Comparison of ENCODE assay signal across 15 cellular contexts in the genomic region with DNA sequence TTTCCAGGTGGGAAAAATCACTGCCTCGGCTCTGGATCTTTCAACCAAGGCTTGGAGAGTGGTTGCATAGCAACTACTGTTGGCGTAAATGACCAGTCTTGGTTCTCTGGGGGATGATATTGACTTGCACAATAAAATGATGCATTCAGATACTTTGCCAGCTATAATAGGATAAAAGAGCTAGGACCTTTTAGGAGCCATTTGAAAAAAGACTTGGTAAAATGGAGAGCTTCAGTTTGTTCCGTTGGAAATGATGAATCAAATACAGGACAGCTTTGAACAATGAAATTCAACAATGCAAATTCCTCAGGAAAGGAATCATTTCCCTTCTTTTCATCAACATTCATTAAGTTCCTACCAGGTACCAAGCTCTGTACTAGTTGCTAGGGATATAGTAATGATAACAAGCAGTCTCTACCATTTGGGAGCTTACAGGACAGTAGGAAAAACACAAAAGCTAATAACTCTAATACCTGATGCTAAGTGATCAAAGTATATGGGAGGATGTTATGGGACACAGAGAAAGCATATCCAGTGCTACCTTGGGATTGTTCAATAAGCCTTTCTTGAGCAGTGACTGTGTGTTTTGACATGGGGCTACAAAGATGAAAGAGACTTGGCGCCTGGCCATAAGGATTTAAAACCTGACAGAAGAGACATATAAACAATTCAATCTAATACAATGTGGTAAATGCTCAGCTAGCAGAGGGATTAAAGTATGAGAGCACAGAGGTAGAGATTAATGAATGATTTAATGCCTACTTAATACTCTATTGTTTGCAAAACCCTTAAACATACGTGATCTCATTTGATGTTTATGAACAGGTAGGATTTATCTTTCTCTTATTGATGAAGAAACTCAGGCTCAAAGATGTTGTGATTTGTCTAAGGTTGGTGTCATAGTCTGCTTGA.
DNase-seq lines count a peak whose midpoint lies in the region; ATAC-seq, FAIRE-seq and TF ChIP-seq lines count a peak whose summit lies in the region.
"Had no signal": no experiment of that assay in that cellular context is flagged by ENCODE, and none has a peak within 500 bp of the region (broad histone marks: within the 10 kb centered on the region; RNA-seq: fewer than 3 reads in every experiment).

No MANE protein-coding gene starts in this region.

- no peak for TF ChIP-seq EP300 in GM12878 (IDR thresholded peaks at IDR 0.05; ENCODE audit: borderline replicate concordance in 1 of 2, control insufficient read depth in 1 of 2, low read depth in 2 of 2, low read length in 2 of 2)

- H4K20me1 ChIP-seq in GM12878 (ENCODE audit: control insufficient read depth, insufficient read depth), result no peaks in the 10 kb centered on the region

- no peaks in the 10 kb centered on the region for H3K9me3 ChIP-seq in GM12878 (replicated peaks; ENCODE audit: control insufficient read depth, insufficient read depth, low read length)
- H3K9me3 ChIP-seq: gastrocnemius medialis, prostate gland, thyroid gland had no signal

- no TSS peak for BruUV-seq in GM12878 (replicated peaks; lab: Mats Ljungman, UMichigan)

- no peak overlapping the region for H2AFZ ChIP-seq in GM12878 (ENCODE audit: control insufficient read depth, low read depth, low read length)

- no peaks in the 10 kb centered on the region for H3K27me3 ChIP-seq in GM12878 (replicated peaks in 1 of 2; ENCODE audit: control insufficient read depth in 2 of 2, insufficient read depth in 2 of 2, low read length in 1 of 2)
- H3K27me3 ChIP-seq: gastrocnemius medialis, thyroid gland had no signal

- POLR2A ChIA-PET in GM12878 (lab: Charles Lee), result interaction anchor here (0.5 to 0.6 kb wide), 2 partner anchors 25 to 59 kb away, joined by 3 to 6 read pairs; no protein-coding TSS in a partner anchor

- 77% methylated on average over 5 of the region's 5 CpGs for WGBS in GM12878 (ENCODE audit: insufficient coverage, insufficient replicate concordance, low lambda C conversion rate, missing lambda C conversion rate)

- CTCF ChIA-PET in GM12878 (lab: Yijun Ruan, JAX), result interaction anchor here (1.5 kb wide), 1 partner anchor 378 kb away, joined by 3 read pairs; no protein-coding TSS in a partner anchor

- SMC1A ChIA-PET in GM12878 (lab: Charles Lee; ENCODE audit: uncharacterized antibody, unreplicated experiment), result interaction anchor here (0.9 to 1.0 kb wide), 2 partner anchors 11 to 60 kb away, joined by 3 read pairs; no protein-coding TSS in a partner anchor

- no peak for TF ChIP-seq RAD21 in GM12878 (IDR thresholded peaks at IDR 0.05; ENCODE audit: insufficient read depth, low read depth, low read length)

- H3K36me3 Mint-ChIP-seq in natural killer cell, result peaks cover 14% of the 10 kb centered on the region
- no peaks in the 10 kb centered on the region for H3K36me3 Mint-ChIP-seq in natural killer cell treated with Interleukin-12 subunit alpha and Interleukin-12 subunit beta and Interleukin-15 and Interleukin-18, amount 100 ng/mL, for 72 hours

- no peak for TF ChIP-seq POLR2A in GM12878 (IDR thresholded peaks at IDR 0.05; ENCODE audit: low read depth, low read length)

- FAIRE-seq in GM12878 (lab: Jason Lieb, UNC), result peak; percentile 23

- no peaks in the 10 kb centered on the region for H3K79me2 ChIP-seq in GM12878 (ENCODE audit: control insufficient read depth, insufficient read depth, low read length)

- no peak overlapping the region for H3K27ac ChIP-seq in GM12878 (ENCODE audit: control insufficient read depth, insufficient read depth)
- H3K27ac ChIP-seq: gastrocnemius medialis, prostate gland, thyroid gland had no signal

- H3K27me3 Mint-ChIP-seq in natural killer cell (ENCODE audit: low read depth in 2 of 2), result no peaks in the 10 kb centered on the region
- no peaks in the 10 kb centered on the region for H3K27me3 Mint-ChIP-seq in natural killer cell treated with Interleukin-12 subunit alpha and Interleukin-12 subunit beta and Interleukin-15 and Interleukin-18, amount 100 ng/mL, for 72 hours
- H3K27me3 Mint-ChIP-seq: activated CD4-positive, alpha-beta T cell treated with anti-CD3 and anti-CD28 coated beads for 36 hours had no signal

- intact Hi-C loops in natural killer cell (cut with micrococcal nuclease), result no loop called here
- intact Hi-C loops in GM12878 (cut with micrococcal nuclease; ENCODE audit: unreplicated experiment), result no loop called here
- intact Hi-C loops in posterior cingulate gyrus (cut with DNase I), result no loop called here

- H3K4me1 Mint-ChIP-seq in natural killer cell, result peaks cover 58 to 65% of the 10 kb centered on the region in 2 donors
- H3K4me1 Mint-ChIP-seq in natural killer cell treated with Interleukin-12 subunit alpha and Interleukin-12 subunit beta and Interleukin-15 and Interleukin-18, amount 100 ng/mL, for 72 hours (ENCODE audit: low read depth in 2 of 2), result peaks cover 35 to 43% of the 10 kb centered on the region in 2 donors

- H3K4me3 ChIP-seq in GM12878, result no peak overlapping the region; the same call in 1 of the 2 replicates
- H3K4me3 ChIP-seq: gastrocnemius medialis, prostate gland, thyroid gland had no signal

- H3K4me3 Mint-ChIP-seq in natural killer cell, result no peak overlapping the region
- H3K4me3 Mint-ChIP-seq in natural killer cell treated with Interleukin-12 subunit alpha and Interleukin-12 subunit beta and Interleukin-15 and Interleukin-18, amount 100 ng/mL, for 72 hours, result no peak overlapping the region
- H3K4me3 Mint-ChIP-seq: activated CD4-positive, alpha-beta T cell treated with anti-CD3 and anti-CD28 coated beads for 36 hours; memory B cell had no signal

- DNase-seq in natural killer cell (no peak), GM12878 (ENCODE audit: low read depth, low spot score) (no peak), iris pigment epithelial cell (ENCODE audit: low read depth) (peak; percentile 54), DMS153 (lab: John Stamatoyannopoulos, UW) (no peak), posterior cingulate gyrus (no peak)
- DNase-seq in natural killer cell treated with Interleukin-12 subunit alpha and Interleukin-12 subunit beta and Interleukin-15 and Interleukin-18, amount 100 ng/mL, for 72 hours (ENCODE audit: low spot score), result no peak
- DNase-seq in stimulated activated CD4-positive, alpha-beta T cell treated with anti-CD3 and anti-CD28 coated beads, Interleukin-4, amount 100 ng/mL, for 24 hours, result no peak
- no peak for DNase-seq in activated CD4-positive, alpha-beta T cell treated with anti-CD3 and anti-CD28 coated beads for 48 hours
- DNase-seq: activated CD4-positive, alpha-beta T cell treated with anti-CD3 and anti-CD28 coated beads for 36 hours; AML-193; gastrocnemius medialis; MM.1S; thyroid gland had no signal

- H3K27ac Mint-ChIP-seq in natural killer cell, result peak overlapping the region; percentile 82 to 90
- peak overlapping the region in 1 of 2 donors; percentile 93 for H3K27ac Mint-ChIP-seq in natural killer cell treated with Interleukin-12 subunit alpha and Interleukin-12 subunit beta and Interleukin-15 and Interleukin-18, amount 100 ng/mL, for 72 hours
- H3K27ac Mint-ChIP-seq: activated CD4-positive, alpha-beta T cell treated with anti-CD3 and anti-CD28 coated beads for 36 hours; memory B cell had no signal

- no peaks in the 10 kb centered on the region for H3K4me1 ChIP-seq in GM12878 (ENCODE audit: control insufficient read depth, insufficient read depth, low read length)
- H3K4me1 ChIP-seq: gastrocnemius medialis, prostate gland, thyroid gland had no signal

- H3K36me3 ChIP-seq in GM12878 (ENCODE audit: control insufficient read depth in 2 of 2, insufficient read depth in 2 of 2, low read length in 1 of 2), result no peaks in the 10 kb centered on the region
- H3K36me3 ChIP-seq: gastrocnemius medialis, prostate gland, thyroid gland had no signal

- ATAC-seq in natural killer cell (no peak), GM12878 (no peak)
- ATAC-seq in natural killer cell treated with Interleukin-12 subunit alpha and Interleukin-12 subunit beta and Interleukin-15 and Interleukin-18, amount 100 ng/mL, for 72 hours, result no peak
- ATAC-seq: activated CD4-positive, alpha-beta T cell treated with anti-CD3 and anti-CD28 coated beads for 36 hours; gastrocnemius medialis had no signal

- TF ChIP-seq CTCF in natural killer cell (IDR thresholded peaks at IDR 0.05) (no peak), GM12878 (IDR thresholded peaks at IDR 0.05 in 2 of 3, conservative IDR thresholded peaks at IDR 0.05 in 1 of 3; ENCODE audit: control insufficient read depth in 2 of 3, extremely low read depth in 1 of 3, insufficient read depth in 1 of 3, low read depth in 3 of 3, low read length in 3 of 3) (no peak)

- H3K9ac ChIP-seq in GM12878 (ENCODE audit: control insufficient read depth, insufficient read depth, low read length), result no peak overlapping the region

- RAD21 ChIA-PET in GM12878 (lab: Charles Lee; ENCODE audit: unreplicated experiment), result no interaction called here

- H3K4me2 ChIP-seq in GM12878 (ENCODE audit: control insufficient read depth, insufficient read depth), result no peak overlapping the region

- in situ Hi-C loops in GM12878 (cut with MboI), result no loop called here

- H3K9me3 Mint-ChIP-seq in natural killer cell, result peaks cover 3 to 5% of the 10 kb centered on the region in 2 donors
- H3K9me3 Mint-ChIP-seq in natural killer cell treated with Interleukin-12 subunit alpha and Interleukin-12 subunit beta and Interleukin-15 and Interleukin-18, amount 100 ng/mL, for 72 hours, result peaks cover 3% of the 10 kb centered on the region
- H3K9me3 Mint-ChIP-seq: memory B cell had no signal

TF ChIP-seq in GM12878, 131 proteins besides CTCF, POLR2A, EP300 and RAD21 (continues in another document):
- TF ChIP-seq ZNF274 (IDR thresholded peaks at IDR 0.05; ENCODE audit: insufficient read depth, insufficient read length), result no peak
- TF ChIP-seq NKRF (conservative IDR thresholded peaks at IDR 0.05), result no peak
